ENCODE assay signal across 9 cellular contexts in the genomic region with DNA sequence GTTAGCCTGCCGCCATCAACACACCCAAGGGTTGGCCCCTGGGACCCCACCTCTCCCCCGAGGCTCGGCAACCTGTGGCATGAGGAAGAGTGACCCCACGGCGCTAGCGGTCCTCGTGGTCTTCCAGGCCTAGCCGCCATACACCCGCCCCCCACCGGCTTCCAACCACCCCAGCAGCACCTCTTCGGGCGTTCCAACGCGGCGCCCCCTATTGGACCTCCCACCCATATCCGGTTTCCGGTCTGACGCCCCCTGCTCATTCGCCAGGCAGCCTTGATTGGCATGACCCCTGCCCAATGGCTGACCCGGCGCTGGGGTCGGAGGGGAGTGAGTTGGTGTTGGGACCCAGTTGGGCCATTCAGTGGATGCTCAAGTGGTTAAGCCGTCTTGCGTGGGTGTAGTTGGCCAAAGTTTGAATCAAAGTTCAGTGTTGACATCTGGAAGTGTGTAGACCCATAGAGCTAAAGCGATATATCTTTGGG. TPM values are rescaled to one million over a fixed set of nuclear protein-coding genes. Genes with fewer than 3 reads are reported as not detected.
A peak's percentile ranks its signal among the peaks of the same experiment; 100 is the strongest.
DNase-seq lines count a peak whose midpoint lies in the region; ATAC-seq lines count a peak whose summit lies in the region.
"Had no signal": no experiment of that assay in that cellular context is flagged by ENCODE, and none has a peak within 500 bp of the region (broad histone marks: within the 10 kb centered on the region; RNA-seq: fewer than 3 reads in every experiment).

A gene (minus strand): TSS at position 210 of the 482 bp plus-strand sequence.

- no peak within 1 kb of the TSS for H3K27ac ChIP-seq in duodenal mucosa (ENCODE audit: low read depth, low read length)
- H3K27ac ChIP-seq: VCaP had no signal

- peak within 1 kb of the TSS; percentile 67 to 68 for H3K4me3 ChIP-seq in duodenal mucosa (ENCODE audit: low read depth in 1 of 2, low read length in 2 of 2)

- no peaks in the 10 kb centered on the region for H3K9me3 ChIP-seq in duodenal mucosa (ENCODE audit: control insufficient read depth in 1 of 2, low read length in 2 of 2)

- peaks cover 0 to 15% of the 10 kb centered on the region in 2 donors for H3K4me1 ChIP-seq in duodenal mucosa (ENCODE audit: control insufficient read depth in 1 of 2, insufficient read depth in 2 of 2, low read length in 2 of 2)

- peaks cover 33 to 39% of the 10 kb centered on the region in 2 donors for H3K27me3 ChIP-seq in duodenal mucosa (ENCODE audit: control insufficient read depth in 1 of 2, insufficient read depth in 2 of 2, low read length in 2 of 2)

- peak; percentile 81 for ATAC-seq in GM21576 (IDR thresholded peaks at IDR 0.05; ENCODE audit: unreplicated experiment)

- no peaks in the 10 kb centered on the region for H3K36me3 ChIP-seq in duodenal mucosa (ENCODE audit: control insufficient read depth in 1 of 2, insufficient read depth in 2 of 2, low read length in 2 of 2)

- DNase-seq in Caki2 (ENCODE audit: low read depth): peak; percentile 82
- peak; percentile 91 for DNase-seq in M059J (ENCODE audit: low read depth)
- DNase-seq in activated CD4-positive, alpha-beta T cell treated with anti-CD3 and anti-CD28 coated beads, Interleukin-2, amount 50 U/mL, for 24 hours (ENCODE audit: low read depth in 1 of 2, low spot score in 1 of 2): peak; percentile 58 to 78
- peak; percentile 81 for DNase-seq in medulla oblongata (ENCODE audit: extremely low spot score)
- DNase-seq in stimulated activated CD8-positive, alpha-beta memory T cell treated with anti-CD3 and anti-CD28 coated beads, Interleukin-12 subunit alpha, Interleukin-12 subunit beta, amount 100 ng/mL, for 1 hour (ENCODE audit: low read depth): peak; percentile 54
- DNase-seq in cerebellar cortex (ENCODE audit: low spot score): no peak

- H3K9ac ChIP-seq in duodenal mucosa (ENCODE audit: low read depth in 1 of 2, low read length in 2 of 2): no peak within 1 kb of the TSS

- in situ Hi-C loops in Caki2 (cut with HindIII; ENCODE audit: low pct_unique_long_range_greater_than_20kb, low sequenced_read_pairs): no loop called here

RNA-seq across cellular contexts. Expression of the gene that starts here (rescaled TPM):
- 3.1 and 5.2 TPM in 2 replicates for total RNA-seq in Caki2 (2014; rRNA removed; shearing (Covaris generic); ENCODE audit: low replicate concordance)
- 1.0 TPM in 1 of 2 replicates, not detected in the other for total RNA-seq in M059J (2014; rRNA removed; shearing (Covaris generic))
